In genomic region chr4:184328022-184328736, GRCh38 we compare ENCODE assay signal across 8 cellular contexts.
DNase-seq lines count a peak whose midpoint lies in the region; ATAC-seq, FAIRE-seq and TF ChIP-seq lines count a peak whose summit lies in the region.

No MANE protein-coding gene starts in this region.

- no peaks in the 10 kb centered on the region for H3K36me3 ChIP-seq in lower lobe of right lung

- DNase-seq in HT1080 (ENCODE audit: low read depth) (peak; percentile 6), iris pigment epithelial cell (ENCODE audit: low read depth) (peak; percentile 44), H54 (ENCODE audit: insufficient read length, low spot score) (no peak), anterior cingulate cortex (lab: John Stamatoyannopoulos, UW) (no peak), NCI-H2227 (lab: John Stamatoyannopoulos, UW; ENCODE audit: unreplicated experiment) (no peak), lower lobe of right lung (no peak)

- ATAC-seq in GM18502 (IDR thresholded peaks at IDR 0.05; ENCODE audit: poor library complexity, unreplicated experiment) (peak; percentile 83), GM21526 (IDR thresholded peaks at IDR 0.05; ENCODE audit: low FRiP score, unreplicated experiment) (peak; percentile 62), lower lobe of right lung (no peak)

- no peaks in the 10 kb centered on the region for H3K9me3 ChIP-seq in lower lobe of right lung

- TF ChIP-seq POLR2A in H54 (IDR thresholded peaks at IDR 0.05; ENCODE audit: low read depth, low read length) = no peak

- intact Hi-C loops in lower lobe of right lung (cut with DNase I) = no loop called here

- TF ChIP-seq CTCF in lower lobe of right lung (IDR thresholded peaks at IDR 0.05) = no peak

- H3K4me1 ChIP-seq in lower lobe of right lung = peaks cover 27% of the 10 kb centered on the region

- no peaks in the 10 kb centered on the region for H3K27me3 ChIP-seq in lower lobe of right lung (ENCODE audit: low read depth)

- no peak overlapping the region for H3K4me3 ChIP-seq in lower lobe of right lung

- H3K27ac ChIP-seq in lower lobe of right lung = no peak overlapping the region

- FAIRE-seq in H54 (lab: Jason Lieb, UNC) = no peak

Comparison
In these comparisons a context has a peak if more than half of its experiments do, and no peak if none do; other contexts are left out.
1. ATAC-seq: peak in GM18502 (single experiment) and GM21526 (single experiment); none in lower lobe of right lung (0 of 2).
2. DNase-seq: peak in HT1080 (single experiment) and iris pigment epithelial cell (single experiment); none in H54 (single experiment), anterior cingulate cortex (0 of 58), NCI-H2227 (single experiment) and lower lobe of right lung (single experiment).